In the genomic region with DNA sequence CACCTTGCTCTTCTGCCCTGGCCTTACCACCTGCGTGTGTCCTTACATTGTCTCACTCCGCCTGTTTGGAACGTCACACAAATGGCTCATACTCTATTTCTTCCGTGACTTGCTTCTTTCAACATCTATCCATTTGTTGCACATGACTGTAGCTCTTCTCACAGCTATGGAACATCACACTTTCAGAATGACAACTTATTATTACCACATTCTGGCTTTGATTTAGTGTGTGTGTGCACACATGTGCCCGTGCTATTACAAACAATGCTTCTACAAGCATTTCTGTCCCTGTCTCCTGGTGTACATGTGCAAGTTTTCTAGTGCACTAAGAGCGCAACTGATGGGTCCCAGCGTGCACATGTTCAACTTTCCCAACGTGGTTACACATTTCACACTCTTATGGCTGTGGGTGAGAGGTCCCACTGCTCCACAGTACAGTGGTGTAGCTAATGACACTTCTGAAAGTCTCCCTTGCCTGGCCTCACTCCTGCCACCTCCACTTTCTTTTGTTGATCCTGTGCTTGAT, we compare ENCODE assay signal across 1 cellular context.
A peak's percentile ranks its signal among the peaks of the same experiment; 100 is the strongest.
TF ChIP-seq lines count a peak whose summit lies in the region.

No MANE protein-coding gene starts in this region.

TF ChIP-seq in GM12878, 131 proteins besides CTCF, POLR2A, EP300 and RAD21:
- TF ChIP-seq POLR2AphosphoS2 (IDR thresholded peaks at IDR 0.05; ENCODE audit: low read depth, low read length) (0 out of 2 replicates have a peak, but pooled peaks have one; percentile 17), ETV6 (conservative IDR thresholded peaks at IDR 0.05 in 1 of 2, IDR thresholded peaks at IDR 0.05 in 1 of 2; ENCODE audit: borderline replicate concordance in 1 of 2, low read depth in 1 of 2) (no peak), STAT1 (conservative IDR thresholded peaks at IDR 0.05) (no peak), CBX3 (IDR thresholded peaks at IDR 0.05; ENCODE audit: borderline replicate concordance, low read depth) (no peak), IKZF2 (IDR thresholded peaks at IDR 0.05) (peak; percentile 28 to 43; a peak in 2 of 4 replicates), MTA2 (IDR thresholded peaks at IDR 0.05; ENCODE audit: low read depth) (peak; percentile 34; the same call in 1 of the 2 replicates), IKZF1 (conservative IDR thresholded peaks at IDR 0.05) (peak; percentile 31; the same call in 1 of the 2 replicates), ZNF274 (IDR thresholded peaks at IDR 0.05; ENCODE audit: insufficient read depth, insufficient read length) (no peak), SUPT20H (IDR thresholded peaks at IDR 0.05; ENCODE audit: borderline replicate concordance, control insufficient read depth, low read depth, low read length) (no peak), JUNB (IDR thresholded peaks at IDR 0.05) (no peak), BHLHE40 (IDR thresholded peaks at IDR 0.05; ENCODE audit: borderline replicate concordance in 1 of 2, low read depth in 2 of 2, low read length in 1 of 2) (peak in 1 of 2 experiments; percentile 50; a peak in 1 of 4 replicates)
- TF ChIP-seq, protein P1, sequence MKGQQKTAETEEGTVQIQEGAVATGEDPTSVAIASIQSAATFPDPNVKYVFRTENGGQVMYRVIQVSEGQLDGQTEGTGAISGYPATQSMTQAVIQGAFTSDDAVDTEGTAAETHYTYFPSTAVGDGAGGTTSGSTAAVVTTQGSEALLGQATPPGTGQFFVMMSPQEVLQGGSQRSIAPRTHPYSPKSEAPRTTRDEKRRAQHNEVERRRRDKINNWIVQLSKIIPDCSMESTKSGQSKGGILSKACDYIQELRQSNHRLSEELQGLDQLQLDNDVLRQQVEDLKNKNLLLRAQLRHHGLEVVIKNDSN (IDR thresholded peaks at IDR 0.05; ENCODE audit: borderline replicate concordance, extremely low read length, insufficient read depth, low read depth, low read length), result no peak
TF ChIP-seq in GM12878: peak in this region for 5.
